In genomic region chr12:122166422-122167327, GRCh38 we compare ENCODE assay signal across 12 cellular contexts. TPM values are rescaled to one million over a fixed set of nuclear protein-coding genes. Genes with fewer than 3 reads are reported as not detected.
DNase-seq lines count a peak whose midpoint lies in the region; ATAC-seq and TF ChIP-seq lines count a peak whose summit lies in the region.
"Had no signal": no experiment of that assay in that cellular context is flagged by ENCODE, and none has a peak within 500 bp of the region (broad histone marks: within the 10 kb centered on the region; RNA-seq: fewer than 3 reads in every experiment).

No MANE protein-coding gene starts in this region.

- no peaks in the 10 kb centered on the region for H3K36me3 Mint-ChIP-seq in activated T-helper 1 cell treated with anti-CD3 and anti-CD28 coated beads, Interleukin-12 subunit alpha, Interleukin-12 subunit beta, Interleukin-2, Interleukin-4 antibody, amounts not matched to agents 30 ng/mL and 10 ng/mL and 1 ng/mL, durations not matched to agents 14 hours and 24 hours and 36 hours (ENCODE audit: low read depth)

- H3K27ac Mint-ChIP-seq in activated T-helper 1 cell treated with anti-CD3 and anti-CD28 coated beads, Interleukin-12 subunit alpha, Interleukin-12 subunit beta, Interleukin-2, Interleukin-4 antibody, amounts not matched to agents 30 ng/mL and 10 ng/mL and 1 ng/mL, durations not matched to agents 14 hours and 24 hours and 36 hours = no peak overlapping the region

- no TSS peak for BruUV-seq in A673 (replicated peaks; lab: Mats Ljungman, UMichigan)

- peaks cover 34% of the 10 kb centered on the region for H3K4me1 Mint-ChIP-seq in activated T-helper 1 cell treated with anti-CD3 and anti-CD28 coated beads, Interleukin-12 subunit alpha, Interleukin-12 subunit beta, Interleukin-2, Interleukin-4 antibody, amounts not matched to agents 30 ng/mL and 10 ng/mL and 1 ng/mL, durations not matched to agents 14 hours and 24 hours and 36 hours (ENCODE audit: low read depth)

- no peaks in the 10 kb centered on the region for H3K4me1 ChIP-seq in A673 (ENCODE audit: insufficient read depth, low read length, poor library complexity, severe bottlenecking)
- no peaks in the 10 kb centered on the region for H3K4me1 ChIP-seq in effector memory CD4-positive, alpha-beta T cell (ENCODE audit: control insufficient read depth, insufficient read depth, low read length, poor library complexity, severe bottlenecking)
- H3K4me1 ChIP-seq: left lung, psoas muscle, stomach had no signal

- intact Hi-C loops in activated T-helper 1 cell treated with anti-CD3 and anti-CD28 coated beads, Interleukin-12 subunit alpha, Interleukin-12 subunit beta, Interleukin-2, Interleukin-4 antibody, amounts not matched to agents 30 ng/mL and 10 ng/mL and 1 ng/mL, durations not matched to agents 14 hours and 24 hours and 36 hours (cut with micrococcal nuclease) = loop anchor here (1.0 to 2.0 kb wide), 3 partner anchors 8 to 84 kb away; partner anchors contain the start of genes IL31 and LRRC43
- intact Hi-C loops in A673 (cut with micrococcal nuclease; ENCODE audit: unreplicated experiment) = no loop called here

- H3K27me3 ChIP-seq in A673 (replicated peaks; ENCODE audit: insufficient read depth, low read depth, low read length, poor library complexity) = no peaks in the 10 kb centered on the region
- no peaks in the 10 kb centered on the region for H3K27me3 ChIP-seq in effector memory CD4-positive, alpha-beta T cell (replicated peaks; ENCODE audit: control insufficient read depth, insufficient read depth, low read length, poor library complexity, severe bottlenecking)

- H3K4me3 ChIP-seq in A673 (ENCODE audit: low read depth, low read length, poor library complexity, severe bottlenecking) = no peak overlapping the region
- H3K4me3 ChIP-seq in effector memory CD4-positive, alpha-beta T cell (ENCODE audit: insufficient read depth, low read depth, low read length, poor library complexity, severe bottlenecking) = no peak overlapping the region
- H3K4me3 ChIP-seq: left lung, psoas muscle, stomach had no signal

- no peaks in the 10 kb centered on the region for H3K36me3 ChIP-seq in A673 (ENCODE audit: insufficient read depth, low read length, poor library complexity, severe bottlenecking)
- H3K36me3 ChIP-seq in effector memory CD4-positive, alpha-beta T cell (ENCODE audit: control insufficient read depth, insufficient read depth, low read length) = no peaks in the 10 kb centered on the region
- H3K36me3 ChIP-seq: left lung, stomach had no signal

- no peak for TF ChIP-seq CTCF in A673 (conservative IDR thresholded peaks at IDR 0.05; ENCODE audit: low read depth, low read length)

- CTCF ChIA-PET in A673 (lab: Charles Lee) = no interaction called here

- DNase-seq in NCI-H526 (lab: John Stamatoyannopoulos, UW) (peak; percentile 49 to 70), NCI-H526 treated with DMSO at 0.1 percent for 48 hours (lab: John Stamatoyannopoulos, UW) (no peak), dermis blood vessel endothelial cell (no peak), A673 (ENCODE audit: low spot score) (no peak)
- peak; percentile 48 for DNase-seq in activated T-helper 1 cell treated with anti-CD3 and anti-CD28 coated beads, Interleukin-12 subunit alpha, Interleukin-12 subunit beta, Interleukin-2, Interleukin-4 antibody, amounts not matched to agents 30 ng/mL and 10 ng/mL and 1 ng/mL, durations not matched to agents 14 hours and 24 hours and 36 hours (ENCODE audit: low spot score)
- peak; percentile 23 for DNase-seq in stimulated activated CD8-positive, alpha-beta memory T cell treated with anti-CD3 and anti-CD28 coated beads, Interleukin-12 subunit alpha, Interleukin-12 subunit beta, amount 100 ng/mL, for 24 hours (ENCODE audit: extremely low read depth)
- DNase-seq in effector memory CD4-positive, alpha-beta T cell = no peak
- DNase-seq: left lung, psoas muscle, stomach, T1000 had no signal

- no peaks in the 10 kb centered on the region for H3K27me3 Mint-ChIP-seq in activated T-helper 1 cell treated with anti-CD3 and anti-CD28 coated beads, Interleukin-12 subunit alpha, Interleukin-12 subunit beta, Interleukin-2, Interleukin-4 antibody, amounts not matched to agents 30 ng/mL and 10 ng/mL and 1 ng/mL, durations not matched to agents 14 hours and 24 hours and 36 hours (ENCODE audit: insufficient read depth)

- ATAC-seq in HG03439 (IDR thresholded peaks at IDR 0.05; ENCODE audit: unreplicated experiment) = peak; percentile 84
- ATAC-seq: left lung had no signal

- H3K9me3 ChIP-seq in A673 (ENCODE audit: low read depth, low read length, poor library complexity, severe bottlenecking) = no peaks in the 10 kb centered on the region
- H3K9me3 ChIP-seq in effector memory CD4-positive, alpha-beta T cell (ENCODE audit: control insufficient read depth, low read length) = no peaks in the 10 kb centered on the region
- H3K9me3 ChIP-seq: left lung, psoas muscle, stomach had no signal

- no peak overlapping the region for H3K27ac ChIP-seq in A673 (ENCODE audit: low read depth, low read length, poor library complexity, severe bottlenecking)
- no peak overlapping the region for H3K27ac ChIP-seq in effector memory CD4-positive, alpha-beta T cell (ENCODE audit: insufficient read depth, low read length, poor library complexity, severe bottlenecking)
- H3K27ac ChIP-seq: left lung, psoas muscle, stomach had no signal

- no peak overlapping the region for H3K4me3 Mint-ChIP-seq in activated T-helper 1 cell treated with anti-CD3 and anti-CD28 coated beads, Interleukin-12 subunit alpha, Interleukin-12 subunit beta, Interleukin-2, Interleukin-4 antibody, amounts not matched to agents 30 ng/mL and 10 ng/mL and 1 ng/mL, durations not matched to agents 14 hours and 24 hours and 36 hours

- POLR2A ChIA-PET in A673 (lab: Charles Lee; ENCODE audit: low non-redundant PET) = no interaction called here

- no peaks in the 10 kb centered on the region for H3K9me3 Mint-ChIP-seq in activated T-helper 1 cell treated with anti-CD3 and anti-CD28 coated beads, Interleukin-12 subunit alpha, Interleukin-12 subunit beta, Interleukin-2, Interleukin-4 antibody, amounts not matched to agents 30 ng/mL and 10 ng/mL and 1 ng/mL, durations not matched to agents 14 hours and 24 hours and 36 hours

RNA-seq across cellular contexts. Expression of gene IL31, which starts 7.3 kb away (rescaled TPM):
- 5.5 and 6.6 TPM in 2 replicates for total RNA-seq in activated T-helper 1 cell treated with anti-CD3 and anti-CD28 coated beads, Interleukin-12 subunit alpha, Interleukin-12 subunit beta, Interleukin-2, Interleukin-4 antibody, amounts not matched to agents 30 ng/mL and 10 ng/mL and 1 ng/mL, durations not matched to agents 14 hours and 24 hours and 36 hours
- total RNA-seq in dermis blood vessel endothelial cell (not detected in 2 replicates), A673 (2021) (not detected in 2 replicates)
- total RNA-seq: left lung, psoas muscle, stomach had no signal

RNA-seq across cellular contexts. Expression of gene LRRC43, which starts 16.2 kb away (rescaled TPM):
- total RNA-seq in activated T-helper 1 cell treated with anti-CD3 and anti-CD28 coated beads, Interleukin-12 subunit alpha, Interleukin-12 subunit beta, Interleukin-2, Interleukin-4 antibody, amounts not matched to agents 30 ng/mL and 10 ng/mL and 1 ng/mL, durations not matched to agents 14 hours and 24 hours and 36 hours = 0.26 TPM in 1 of 2 replicates, not detected in the other
- 0.85 and 1.2 TPM in 2 replicates for total RNA-seq in dermis blood vessel endothelial cell
- 0.24 TPM in 1 of 2 replicates, not detected in the other for total RNA-seq in A673 (2021)

RNA-seq across cellular contexts. Expression of gene B3GNT4, which starts 36.8 kb away (rescaled TPM):
- 0.29 TPM in 2 replicates for total RNA-seq in activated T-helper 1 cell treated with anti-CD3 and anti-CD28 coated beads, Interleukin-12 subunit alpha, Interleukin-12 subunit beta, Interleukin-2, Interleukin-4 antibody, amounts not matched to agents 30 ng/mL and 10 ng/mL and 1 ng/mL, durations not matched to agents 14 hours and 24 hours and 36 hours
- total RNA-seq in dermis blood vessel endothelial cell (0.17 TPM in 1 of 2 replicates, not detected in the other), A673 (2021) (0.15 and 0.22 TPM in 2 replicates)

RNA-seq across cellular contexts. Expression of gene DIABLO, which starts 59.2 kb away (rescaled TPM):
- 58.1 and 59.2 TPM in 2 replicates for total RNA-seq in activated T-helper 1 cell treated with anti-CD3 and anti-CD28 coated beads, Interleukin-12 subunit alpha, Interleukin-12 subunit beta, Interleukin-2, Interleukin-4 antibody, amounts not matched to agents 30 ng/mL and 10 ng/mL and 1 ng/mL, durations not matched to agents 14 hours and 24 hours and 36 hours
- total RNA-seq in dermis blood vessel endothelial cell (83.0 and 88.0 TPM in 2 replicates), A673 (2021) (72.0 and 72.2 TPM in 2 replicates)

Comparison
In these comparisons a context has a peak if more than half of its experiments do, and no peak if none do; other contexts are left out.
1. DNase-seq: peak in NCI-H526 (2 of 2), activated T-helper 1 cell treated with anti-CD3 and anti-CD28 coated beads, Interleukin-12 subunit alpha, Interleukin-12 subunit beta, Interleukin-2, Interleukin-4 antibody, amounts not matched to agents 30 ng/mL and 10 ng/mL and 1 ng/mL, durations not matched to agents 14 hours and 24 hours and 36 hours (single experiment) and stimulated activated CD8-positive, alpha-beta memory T cell treated with anti-CD3 and anti-CD28 coated beads, Interleukin-12 subunit alpha, Interleukin-12 subunit beta, amount 100 ng/mL, for 24 hours (single experiment); none in NCI-H526 treated with DMSO at 0.1 percent for 48 hours (single experiment), dermis blood vessel endothelial cell (single experiment), A673 (single experiment) and effector memory CD4-positive, alpha-beta T cell (0 of 3).